Comparison of ENCODE assay signal across 23 cellular contexts in the genomic region with DNA sequence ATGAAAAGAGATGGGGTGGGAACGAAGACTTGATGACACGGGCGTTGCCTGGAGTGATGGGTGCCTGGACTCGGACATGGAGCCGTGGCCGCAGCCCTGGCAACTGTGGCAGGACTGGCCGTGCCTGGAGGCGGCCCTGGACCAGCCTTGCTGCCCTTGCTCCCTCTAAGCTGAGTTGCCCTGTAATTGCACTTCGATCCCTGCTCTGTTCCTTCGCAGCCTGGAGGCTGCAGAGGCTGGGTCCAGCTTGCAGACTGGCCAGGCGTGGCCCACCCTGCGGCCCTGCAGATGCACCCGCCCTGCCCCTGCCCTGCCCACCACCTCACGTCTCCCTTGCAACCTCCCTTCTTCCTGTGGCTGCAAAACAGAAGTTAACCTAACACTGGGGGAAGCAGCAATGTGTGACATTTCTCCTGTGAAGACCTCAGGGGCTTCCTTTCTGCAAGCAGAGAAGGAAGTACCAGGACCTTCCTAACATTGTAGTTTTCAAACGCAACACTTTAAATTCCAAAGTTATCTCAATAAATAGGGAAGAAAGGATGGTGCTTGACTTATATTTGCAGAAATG.
"Had no signal": no experiment of that assay in that cellular context is flagged by ENCODE, and none has a peak within 500 bp of the region (broad histone marks: within the 10 kb centered on the region; RNA-seq: fewer than 3 reads in every experiment).

No MANE protein-coding gene starts in this region.

- H3K27me3 ChIP-seq: Peyer's patch, SJSA1 had no signal

- H3K9me3 Mint-ChIP-seq: activated CD4-positive, alpha-beta memory T cell treated with anti-CD3 and anti-CD28 coated beads for 36 hours; activated CD4-positive, alpha-beta T cell treated with anti-CD3 and anti-CD28 coated beads, Interleukin-2, amount 10 ng/mL, durations not matched to agents 24 days and 14 days; activated naive CD4-positive, alpha-beta T cell treated with anti-CD3 and anti-CD28 coated beads, Interleukin-2, amount 10 ng/mL, durations not matched to agents 7 days and 5 days; activated naive CD8-positive, alpha-beta T cell treated with anti-CD3 and anti-CD28 coated beads for 36 hours; activated T-cell treated with anti-CD3 and anti-CD28 coated beads, Interleukin-2, amount 50 U/mL, for 72 hours; activated T-helper 2 cell treated with anti-CD3 and anti-CD28 coated beads, Interferon-gamma antibody, Interleukin-2, Interleukin-4, amounts not matched to agents 10 μg/mL and 5 μg/mL and 100 μg/mL, durations not matched to agents 14 hours and 24 hours and 36 hours; T-helper 1 cell treated with Interleukin-12 subunit alpha and Interleukin-12 subunit beta and Interleukin-4 antibody, amounts not matched to agents 30 μg/mL and 1 μg/mL, for 36 hours had no signal

- H3K4me3 Mint-ChIP-seq: activated CD4-positive, alpha-beta memory T cell treated with anti-CD3 and anti-CD28 coated beads for 36 hours; activated CD4-positive, alpha-beta T cell treated with anti-CD3 and anti-CD28 coated beads, Interleukin-2, amount 10 ng/mL, durations not matched to agents 24 days and 14 days; activated naive CD4-positive, alpha-beta T cell treated with anti-CD3 and anti-CD28 coated beads, Interleukin-2, amount 10 ng/mL, durations not matched to agents 7 days and 5 days; activated naive CD8-positive, alpha-beta T cell treated with anti-CD3 and anti-CD28 coated beads for 36 hours; activated T-cell treated with anti-CD3 and anti-CD28 coated beads, Interleukin-2, amount 50 U/mL, for 72 hours; T-helper 1 cell treated with Interleukin-12 subunit alpha and Interleukin-12 subunit beta and Interleukin-4 antibody, amounts not matched to agents 30 μg/mL and 1 μg/mL, for 36 hours had no signal

- DNase-seq: activated CD4-positive, alpha-beta memory T cell treated with anti-CD3 and anti-CD28 coated beads for 36 hours; activated CD4-positive, alpha-beta T cell treated with anti-CD3 and anti-CD28 coated beads, Interleukin-2, amount 10 ng/mL, durations not matched to agents 24 days and 14 days; activated CD4-positive, CD25-positive, alpha-beta regulatory T cell treated with anti-CD3 and anti-CD28 coated beads, Interleukin-2, amount 50 U/mL, for 72 hours; activated CD8-positive, alpha-beta memory T cell treated with anti-CD3 and anti-CD28 coated beads for 24 hours; activated gamma-delta T cell treated with Interleukin-2 at 50 U/mL for 16 hours; activated naive CD4-positive, alpha-beta T cell treated with anti-CD3 and anti-CD28 coated beads, Interleukin-2, amount 10 ng/mL, durations not matched to agents 7 days and 5 days; activated naive CD8-positive, alpha-beta T cell treated with anti-CD3 and anti-CD28 coated beads for 36 hours; activated T-cell treated with anti-CD3 and anti-CD28 coated beads for 4 hours; activated T-cell treated with anti-CD3 and anti-CD28 coated beads, Interleukin-2, amount 50 U/mL, for 72 hours; cerebellar nuclear complex; MM.1S; NCI-H1105; NCI-H1436; NCI-H1694 treated with DMSO at 0.1 percent for 48 hours; NCI-H2081; NCI-H524; Peyer's patch; Right ventricle myocardium superior had no signal

- H3K36me3 Mint-ChIP-seq: activated CD4-positive, alpha-beta memory T cell treated with anti-CD3 and anti-CD28 coated beads for 36 hours; activated naive CD4-positive, alpha-beta T cell treated with anti-CD3 and anti-CD28 coated beads, Interleukin-2, amount 10 ng/mL, durations not matched to agents 7 days and 5 days; activated naive CD8-positive, alpha-beta T cell treated with anti-CD3 and anti-CD28 coated beads for 36 hours had no signal

- H3K27me3 Mint-ChIP-seq: activated CD4-positive, alpha-beta memory T cell treated with anti-CD3 and anti-CD28 coated beads for 36 hours; activated naive CD4-positive, alpha-beta T cell treated with anti-CD3 and anti-CD28 coated beads, Interleukin-2, amount 10 ng/mL, durations not matched to agents 7 days and 5 days; activated naive CD8-positive, alpha-beta T cell treated with anti-CD3 and anti-CD28 coated beads for 36 hours had no signal

- H3K4me3 ChIP-seq: Peyer's patch, SJSA1 had no signal

- ATAC-seq: activated T-cell treated with anti-CD3 and anti-CD28 coated beads, Interleukin-2, amount 50 U/mL, for 72 hours; SK-N-SH treated with all-trans-retinoic acid at 6 μM for 48 hours had no signal

- H3K27ac Mint-ChIP-seq: activated CD4-positive, alpha-beta memory T cell treated with anti-CD3 and anti-CD28 coated beads for 36 hours; activated CD4-positive, alpha-beta T cell treated with anti-CD3 and anti-CD28 coated beads, Interleukin-2, amount 10 ng/mL, durations not matched to agents 24 days and 14 days; activated naive CD4-positive, alpha-beta T cell treated with anti-CD3 and anti-CD28 coated beads, Interleukin-2, amount 10 ng/mL, durations not matched to agents 7 days and 5 days; activated naive CD8-positive, alpha-beta T cell treated with anti-CD3 and anti-CD28 coated beads for 36 hours; activated T-cell treated with anti-CD3 and anti-CD28 coated beads, Interleukin-2, amount 50 U/mL, for 72 hours; activated T-helper 2 cell treated with anti-CD3 and anti-CD28 coated beads, Interferon-gamma antibody, Interleukin-2, Interleukin-4, amounts not matched to agents 10 μg/mL and 5 μg/mL and 100 μg/mL, durations not matched to agents 14 hours and 24 hours and 36 hours; T-helper 1 cell treated with Interleukin-12 subunit alpha and Interleukin-12 subunit beta and Interleukin-4 antibody, amounts not matched to agents 30 μg/mL and 1 μg/mL, for 36 hours had no signal

- H3K27ac ChIP-seq: Peyer's patch, RWPE1, SJSA1 had no signal

- H3K4me1 Mint-ChIP-seq: activated CD4-positive, alpha-beta T cell treated with anti-CD3 and anti-CD28 coated beads, Interleukin-2, amount 10 ng/mL, durations not matched to agents 24 days and 14 days; activated naive CD4-positive, alpha-beta T cell treated with anti-CD3 and anti-CD28 coated beads, Interleukin-2, amount 10 ng/mL, durations not matched to agents 7 days and 5 days; activated naive CD8-positive, alpha-beta T cell treated with anti-CD3 and anti-CD28 coated beads for 36 hours had no signal

- H3K4me1 ChIP-seq: Peyer's patch had no signal
